In genomic region chr4:1723131-1723801, GRCh38 we compare ENCODE assay signal across 2 cellular contexts.
TF ChIP-seq lines count a peak whose summit lies in the region.

No MANE protein-coding gene starts in this region.

TF ChIP-seq in SK-N-SH, 30 proteins besides CTCF, POLR2A, EP300 and RAD21 (continued from another document):
- TF ChIP-seq, protein P1, sequence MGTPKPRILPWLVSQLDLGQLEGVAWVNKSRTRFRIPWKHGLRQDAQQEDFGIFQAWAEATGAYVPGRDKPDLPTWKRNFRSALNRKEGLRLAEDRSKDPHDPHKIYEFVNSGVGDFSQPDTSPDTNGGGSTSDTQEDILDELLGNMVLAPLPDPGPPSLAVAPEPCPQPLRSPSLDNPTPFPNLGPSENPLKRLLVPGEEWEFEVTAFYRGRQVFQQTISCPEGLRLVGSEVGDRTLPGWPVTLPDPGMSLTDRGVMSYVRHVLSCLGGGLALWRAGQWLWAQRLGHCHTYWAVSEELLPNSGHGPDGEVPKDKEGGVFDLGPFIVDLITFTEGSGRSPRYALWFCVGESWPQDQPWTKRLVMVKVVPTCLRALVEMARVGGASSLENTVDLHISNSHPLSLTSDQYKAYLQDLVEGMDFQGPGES (IDR thresholded peaks at IDR 0.05; ENCODE audit: low read depth, low read length) = no peak
TF ChIP-seq in SK-N-SH: peak in this region for 0.

TF ChIP-seq in SK-N-SH treated with all-trans-retinoic acid at 6 μM for 48 hours, 23 proteins besides CTCF, POLR2A, EP300 and RAD21 (continued from another document):
- no peak for TF ChIP-seq TSHZ2 (CRISPR knock-in tag; IDR thresholded peaks at IDR 0.05)
